In the genomic region with DNA sequence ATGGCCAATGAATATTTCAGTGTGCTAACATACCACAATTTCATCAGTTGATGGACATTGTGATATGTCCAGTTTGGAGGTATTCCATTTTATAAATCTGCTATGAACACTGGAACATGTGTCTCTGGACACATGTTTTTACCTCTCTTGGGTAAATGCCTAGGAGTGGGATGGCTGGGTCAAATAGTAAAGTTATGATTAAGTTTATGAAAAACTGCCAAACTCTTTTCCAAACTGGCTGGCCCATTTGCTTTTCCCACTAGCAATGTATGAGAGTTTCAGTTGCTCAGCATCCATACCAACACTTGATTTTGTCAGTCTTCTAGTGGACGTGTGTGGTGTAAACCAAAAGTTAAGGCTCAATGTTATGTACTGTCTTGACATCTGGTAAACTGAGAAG, we compare ENCODE assay signal across 1 cellular context.
TF ChIP-seq lines count a peak whose summit lies in the region.

No MANE protein-coding gene starts in this region.

TF ChIP-seq in HepG2, 621 proteins besides CTCF, POLR2A, EP300 and RAD21:
- TF ChIP-seq ZNF619 (CRISPR knock-in tag; IDR thresholded peaks at IDR 0.05) (no peak), BORCS8-MEF2B (CRISPR knock-in tag; IDR thresholded peaks at IDR 0.05) (no peak), ZNF121 (CRISPR knock-in tag; IDR thresholded peaks at IDR 0.05) (no peak), ZNF75D (CRISPR knock-in tag; IDR thresholded peaks at IDR 0.05; ENCODE audit: borderline replicate concordance) (no peak), ZNF20 (CRISPR knock-in tag; IDR thresholded peaks at IDR 0.05) (no peak)
- TF ChIP-seq, protein P1, sequence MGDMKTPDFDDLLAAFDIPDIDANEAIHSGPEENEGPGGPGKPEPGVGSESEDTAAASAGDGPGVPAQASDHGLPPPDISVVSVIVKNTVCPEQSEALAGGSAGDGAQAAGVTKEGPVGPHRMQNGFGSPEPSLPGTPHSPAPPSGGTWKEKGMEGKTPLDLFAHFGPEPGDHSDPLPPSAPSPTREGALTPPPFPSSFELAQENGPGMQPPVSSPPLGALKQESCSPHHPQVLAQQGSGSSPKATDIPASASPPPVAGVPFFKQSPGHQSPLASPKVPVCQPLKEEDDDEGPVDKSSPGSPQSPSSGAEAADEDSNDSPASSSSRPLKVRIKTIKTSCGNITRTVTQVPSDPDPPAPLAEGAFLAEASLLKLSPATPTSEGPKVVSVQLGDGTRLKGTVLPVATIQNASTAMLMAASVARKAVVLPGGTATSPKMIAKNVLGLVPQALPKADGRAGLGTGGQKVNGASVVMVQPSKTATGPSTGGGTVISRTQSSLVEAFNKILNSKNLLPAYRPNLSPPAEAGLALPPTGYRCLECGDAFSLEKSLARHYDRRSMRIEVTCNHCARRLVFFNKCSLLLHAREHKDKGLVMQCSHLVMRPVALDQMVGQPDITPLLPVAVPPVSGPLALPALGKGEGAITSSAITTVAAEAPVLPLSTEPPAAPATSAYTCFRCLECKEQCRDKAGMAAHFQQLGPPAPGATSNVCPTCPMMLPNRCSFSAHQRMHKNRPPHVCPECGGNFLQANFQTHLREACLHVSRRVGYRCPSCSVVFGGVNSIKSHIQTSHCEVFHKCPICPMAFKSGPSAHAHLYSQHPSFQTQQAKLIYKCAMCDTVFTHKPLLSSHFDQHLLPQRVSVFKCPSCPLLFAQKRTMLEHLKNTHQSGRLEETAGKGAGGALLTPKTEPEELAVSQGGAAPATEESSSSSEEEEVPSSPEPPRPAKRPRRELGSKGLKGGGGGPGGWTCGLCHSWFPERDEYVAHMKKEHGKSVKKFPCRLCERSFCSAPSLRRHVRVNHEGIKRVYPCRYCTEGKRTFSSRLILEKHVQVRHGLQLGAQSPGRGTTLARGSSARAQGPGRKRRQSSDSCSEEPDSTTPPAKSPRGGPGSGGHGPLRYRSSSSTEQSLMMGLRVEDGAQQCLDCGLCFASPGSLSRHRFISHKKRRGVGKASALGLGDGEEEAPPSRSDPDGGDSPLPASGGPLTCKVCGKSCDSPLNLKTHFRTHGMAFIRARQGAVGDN (CRISPR knock-in tag; IDR thresholded peaks at IDR 0.05), result no peak
- TF ChIP-seq, protein P2, sequence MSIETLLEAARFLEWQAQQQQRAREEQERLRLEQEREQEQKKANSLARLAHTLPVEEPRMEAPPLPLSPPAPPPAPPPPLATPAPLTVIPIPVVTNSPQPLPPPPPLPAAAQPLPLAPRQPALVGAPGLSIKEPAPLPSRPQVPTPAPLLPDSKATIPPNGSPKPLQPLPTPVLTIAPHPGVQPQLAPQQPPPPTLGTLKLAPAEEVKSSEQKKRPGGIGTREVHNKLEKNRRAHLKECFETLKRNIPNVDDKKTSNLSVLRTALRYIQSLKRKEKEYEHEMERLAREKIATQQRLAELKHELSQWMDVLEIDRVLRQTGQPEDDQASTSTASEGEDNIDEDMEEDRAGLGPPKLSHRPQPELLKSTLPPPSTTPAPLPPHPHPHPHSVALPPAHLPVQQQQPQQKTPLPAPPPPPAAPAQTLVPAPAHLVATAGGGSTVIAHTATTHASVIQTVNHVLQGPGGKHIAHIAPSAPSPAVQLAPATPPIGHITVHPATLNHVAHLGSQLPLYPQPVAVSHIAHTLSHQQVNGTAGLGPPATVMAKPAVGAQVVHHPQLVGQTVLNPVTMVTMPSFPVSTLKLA (IDR thresholded peaks at IDR 0.05), result peak; percentile 31; the same call in 1 of the 2 replicates
- TF ChIP-seq, protein P3, sequence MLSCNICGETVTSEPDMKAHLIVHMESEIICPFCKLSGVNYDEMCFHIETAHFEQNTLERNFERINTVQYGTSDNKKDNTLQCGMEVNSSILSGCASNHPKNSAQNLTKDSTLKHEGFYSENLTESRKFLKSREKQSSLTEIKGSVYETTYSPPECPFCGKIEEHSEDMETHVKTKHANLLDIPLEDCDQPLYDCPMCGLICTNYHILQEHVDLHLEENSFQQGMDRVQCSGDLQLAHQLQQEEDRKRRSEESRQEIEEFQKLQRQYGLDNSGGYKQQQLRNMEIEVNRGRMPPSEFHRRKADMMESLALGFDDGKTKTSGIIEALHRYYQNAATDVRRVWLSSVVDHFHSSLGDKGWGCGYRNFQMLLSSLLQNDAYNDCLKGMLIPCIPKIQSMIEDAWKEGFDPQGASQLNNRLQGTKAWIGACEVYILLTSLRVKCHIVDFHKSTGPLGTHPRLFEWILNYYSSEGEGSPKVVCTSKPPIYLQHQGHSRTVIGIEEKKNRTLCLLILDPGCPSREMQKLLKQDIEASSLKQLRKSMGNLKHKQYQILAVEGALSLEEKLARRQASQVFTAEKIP (CRISPR knock-in tag; IDR thresholded peaks at IDR 0.05; ENCODE audit: borderline replicate concordance), result no peak
- TF ChIP-seq, protein P4, sequence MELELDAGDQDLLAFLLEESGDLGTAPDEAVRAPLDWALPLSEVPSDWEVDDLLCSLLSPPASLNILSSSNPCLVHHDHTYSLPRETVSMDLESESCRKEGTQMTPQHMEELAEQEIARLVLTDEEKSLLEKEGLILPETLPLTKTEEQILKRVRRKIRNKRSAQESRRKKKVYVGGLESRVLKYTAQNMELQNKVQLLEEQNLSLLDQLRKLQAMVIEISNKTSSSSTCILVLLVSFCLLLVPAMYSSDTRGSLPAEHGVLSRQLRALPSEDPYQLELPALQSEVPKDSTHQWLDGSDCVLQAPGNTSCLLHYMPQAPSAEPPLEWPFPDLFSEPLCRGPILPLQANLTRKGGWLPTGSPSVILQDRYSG (CRISPR knock-in tag; IDR thresholded peaks at IDR 0.05), result no peak
TF ChIP-seq in HepG2: peak in this region for 1.
